In genomic region chr5:151126199-151126645, GRCh38 we compare ENCODE assay signal across 1 cellular context.
A peak's percentile ranks its signal among the peaks of the same experiment; 100 is the strongest.
TF ChIP-seq lines count a peak whose summit lies in the region.

No MANE protein-coding gene starts in this region.

TF ChIP-seq in HepG2, 621 proteins besides CTCF, POLR2A, EP300 and RAD21 (continued from another document and continues in another):
- TF ChIP-seq NR2F2 (IDR thresholded peaks at IDR 0.05; ENCODE audit: borderline replicate concordance, low read depth) (peak; percentile 84), ZMAT5 (CRISPR knock-in tag; IDR thresholded peaks at IDR 0.05; ENCODE audit: borderline replicate concordance, low read depth) (no peak), CBX5 (CRISPR knock-in tag; IDR thresholded peaks at IDR 0.05; ENCODE audit: borderline replicate concordance) (0 out of 2 replicates have a peak, but pooled peaks have one; percentile 32), ASH2L (IDR thresholded peaks at IDR 0.05; ENCODE audit: insufficient read length, low read depth, low read length) (no peak), FOXA3 (CRISPR knock-in tag; IDR thresholded peaks at IDR 0.05) (0 out of 2 replicates have a peak, but pooled peaks have one; percentile 23), XRCC5 (optimal IDR thresholded peaks at IDR 0.05; ENCODE audit: low read length) (peak; percentile 43), HNF4G (IDR thresholded peaks at IDR 0.05; ENCODE audit: borderline replicate concordance, low read depth, low read length) (no peak), HNF4G (CRISPR knock-in tag; IDR thresholded peaks at IDR 0.05; ENCODE audit: borderline replicate concordance, low read depth) (no peak), ZNF580 (CRISPR knock-in tag; IDR thresholded peaks at IDR 0.05; ENCODE audit: borderline replicate concordance, low read depth) (0 out of 2 replicates have a peak, but pooled peaks have one; percentile 25), ZNF24 (IDR thresholded peaks at IDR 0.05) (no peak), SP5 (CRISPR knock-in tag; IDR thresholded peaks at IDR 0.05; ENCODE audit: borderline replicate concordance, low read depth) (peak; percentile 38; the same call in 1 of the 2 replicates), REPIN1 (CRISPR knock-in tag; IDR thresholded peaks at IDR 0.05; ENCODE audit: borderline replicate concordance, low read depth) (peak; percentile 41; the same call in 1 of the 2 replicates), ZNF891 (CRISPR knock-in tag; IDR thresholded peaks at IDR 0.05) (0 out of 2 replicates have a peak, but pooled peaks have one; percentile 29), NFATC3 (CRISPR knock-in tag; IDR thresholded peaks at IDR 0.05) (no peak), AGO2 (optimal IDR thresholded peaks at IDR 0.05; ENCODE audit: low read depth, low read length) (no peak), NR2F6 (IDR thresholded peaks at IDR 0.05) (peak; percentile 97), NR2F6 (CRISPR knock-in tag; IDR thresholded peaks at IDR 0.05) (peak; percentile 98), ZFP1 (CRISPR knock-in tag; IDR thresholded peaks at IDR 0.05) (no peak), IRX3 (CRISPR knock-in tag; IDR thresholded peaks at IDR 0.05; ENCODE audit: borderline replicate concordance, low read depth) (no peak), ATF3 (CRISPR knock-in tag; IDR thresholded peaks at IDR 0.05) (no peak), PAF1 (CRISPR knock-in tag; IDR thresholded peaks at IDR 0.05) (no peak), ZNF331 (CRISPR knock-in tag; IDR thresholded peaks at IDR 0.05) (peak; percentile 53; the same call in 1 of the 2 replicates), RXRB (CRISPR knock-in tag; IDR thresholded peaks at IDR 0.05; ENCODE audit: borderline replicate concordance) (peak; percentile 43; the same call in 1 of the 2 replicates), ATF4 (CRISPR knock-in tag; IDR thresholded peaks at IDR 0.05) (no peak), THRA (CRISPR knock-in tag; IDR thresholded peaks at IDR 0.05; ENCODE audit: borderline replicate concordance) (0 out of 2 replicates have a peak, but pooled peaks have one; percentile 24), ZNF770 (CRISPR knock-in tag; IDR thresholded peaks at IDR 0.05) (no peak), ESRRA (CRISPR knock-in tag; IDR thresholded peaks at IDR 0.05; ENCODE audit: low read depth) (0 out of 2 replicates have a peak, but pooled peaks have one; percentile 56), HMGXB4 (CRISPR knock-in tag; IDR thresholded peaks at IDR 0.05; ENCODE audit: borderline replicate concordance in 1 of 2, low read depth in 1 of 2) (0 out of 4 replicates have a peak, but pooled peaks of 1 of the 2 experiments have one; percentile 30), TAF15 (IDR thresholded peaks at IDR 0.05; ENCODE audit: low read depth, low read length, poor library complexity, severe bottlenecking) (no peak), YY1 (IDR thresholded peaks at IDR 0.05; ENCODE audit: insufficient read depth, insufficient replicate concordance, low read depth, low read length) (peak; percentile 36), RARA (CRISPR knock-in tag; IDR thresholded peaks at IDR 0.05) (peak; percentile 39; the same call in 1 of the 2 replicates), ZNF431 (CRISPR knock-in tag; IDR thresholded peaks at IDR 0.05; ENCODE audit: borderline replicate concordance, low read depth) (no peak), ZBTB2 (CRISPR knock-in tag; IDR thresholded peaks at IDR 0.05; ENCODE audit: low read depth) (no peak), NR1H2 (CRISPR knock-in tag; IDR thresholded peaks at IDR 0.05; ENCODE audit: borderline replicate concordance, low read depth) (no peak), SMC3 (IDR thresholded peaks at IDR 0.05; ENCODE audit: low read length) (peak; percentile 87), SOX6 (IDR thresholded peaks at IDR 0.05) (no peak), SOX6 (CRISPR knock-in tag; IDR thresholded peaks at IDR 0.05) (0 out of 2 replicates have a peak, but pooled peaks have one; percentile 16), ZNF644 (CRISPR knock-in tag; IDR thresholded peaks at IDR 0.05; ENCODE audit: low read depth) (no peak), PTBP1 (IDR thresholded peaks at IDR 0.05; ENCODE audit: low read depth, low read length, poor library complexity, severe bottlenecking) (no peak), CERS6 (CRISPR knock-in tag; IDR thresholded peaks at IDR 0.05) (no peak), ZNF646 (CRISPR knock-in tag; IDR thresholded peaks at IDR 0.05) (peak; percentile 71; the same call in 1 of the 2 replicates), ZNF619 (CRISPR knock-in tag; IDR thresholded peaks at IDR 0.05) (no peak)
